Comparison of ENCODE assay signal across 22 cellular contexts in the genomic region with DNA sequence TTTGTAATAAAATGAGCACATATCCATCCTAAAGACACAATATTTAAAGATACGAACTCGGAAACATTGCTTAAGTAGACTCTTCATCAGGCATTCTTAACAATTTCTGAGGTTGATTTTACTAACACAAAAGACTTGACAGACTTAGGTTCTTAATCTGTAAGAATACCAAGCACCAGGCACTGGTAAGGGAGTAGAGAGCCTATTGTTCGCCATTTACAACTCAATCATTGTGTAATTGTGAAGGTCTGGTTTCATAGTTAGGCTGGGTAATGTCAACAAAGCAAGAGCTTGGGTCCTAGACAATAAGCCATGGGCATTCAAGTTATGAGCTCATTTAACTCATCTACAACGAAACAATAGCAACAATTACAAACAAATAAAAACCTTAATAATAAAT.
"Had no signal": no experiment of that assay in that cellular context is flagged by ENCODE, and none has a peak within 500 bp of the region (broad histone marks: within the 10 kb centered on the region; RNA-seq: fewer than 3 reads in every experiment).

No MANE protein-coding gene starts in this region.

- H3K9me3 ChIP-seq: colonic mucosa, esophagus squamous epithelium, gastrocnemius medialis, pancreas, testis, uterus had no signal

- H3K27me3 ChIP-seq: colonic mucosa, esophagus squamous epithelium, gastrocnemius medialis, pancreas, testis, uterus had no signal

- H3K4me1 ChIP-seq: colonic mucosa, esophagus squamous epithelium, gastrocnemius medialis, pancreas, testis, uterus had no signal

- DNase-seq: activated CD4-positive, alpha-beta T cell treated with anti-CD3 and anti-CD28 coated beads, Interleukin-2, amount 10 ng/mL, durations not matched to agents 7 days and 5 days; activated CD8-positive, alpha-beta memory T cell treated with anti-CD3 and anti-CD28 coated beads, Interleukin-2, amount 10 ng/mL, durations not matched to agents 7 days and 5 days; activated CD8-positive, alpha-beta T cell treated with anti-CD3 and anti-CD28 coated beads for 36 hours; activated gamma-delta T cell; activated T-cell treated with anti-CD3 and anti-CD28 coated beads for 4 hours; colonic mucosa; esophagus squamous epithelium; gastrocnemius medialis; islet precursor cell; pancreas; small intestine; stimulated activated CD4-positive, alpha-beta T cell treated with anti-CD3 and anti-CD28 coated beads, Interleukin-2, amount 100 ng/mL, for 24 hours; stimulated activated naive CD8-positive, alpha-beta T cell treated with anti-CD3 and anti-CD28 coated beads, Interleukin-15, amount 100 ng/mL, for 72 hours; testis; trophoblast cell; uterus had no signal

- H3K9me3 Mint-ChIP-seq: nephron had no signal

- H3K4me3 ChIP-seq: colonic mucosa, esophagus squamous epithelium, gastrocnemius medialis, lung, pancreas, testis, uterus had no signal

- H3K36me3 Mint-ChIP-seq: activated CD8-positive, alpha-beta memory T cell treated with anti-CD3 and anti-CD28 coated beads, Interleukin-2, amount 10 ng/mL, durations not matched to agents 7 days and 5 days; activated naive CD4-positive, alpha-beta T cell treated with anti-CD3 and anti-CD28 coated beads, Interleukin-2, amount 50 U/mL, for 24 hours; mesothelial cell of epicardium; stimulated activated effector memory CD8-positive, alpha-beta T cell treated with anti-CD3 and anti-CD28 coated beads, Interleukin-12 subunit alpha, Interleukin-12 subunit beta, amount 100 ng/mL, for 72 hours had no signal

- H3K4me1 Mint-ChIP-seq: activated CD4-positive, alpha-beta T cell treated with anti-CD3 and anti-CD28 coated beads, Interleukin-2, amount 10 ng/mL, durations not matched to agents 7 days and 5 days; activated CD8-positive, alpha-beta memory T cell treated with anti-CD3 and anti-CD28 coated beads, Interleukin-2, amount 10 ng/mL, durations not matched to agents 7 days and 5 days; activated naive CD4-positive, alpha-beta T cell treated with anti-CD3 and anti-CD28 coated beads, Interleukin-2, amount 50 U/mL, for 24 hours; mesothelial cell of epicardium; nephron; stimulated activated effector memory CD8-positive, alpha-beta T cell treated with anti-CD3 and anti-CD28 coated beads, Interleukin-12 subunit alpha, Interleukin-12 subunit beta, amount 100 ng/mL, for 72 hours; stimulated activated naive CD8-positive, alpha-beta T cell treated with anti-CD3 and anti-CD28 coated beads, Interleukin-15, amount 100 ng/mL, for 72 hours had no signal

- H3K36me3 ChIP-seq: colonic mucosa, esophagus squamous epithelium, gastrocnemius medialis, pancreas, uterus had no signal

- H3K27ac Mint-ChIP-seq: activated CD4-positive, alpha-beta T cell treated with anti-CD3 and anti-CD28 coated beads, Interleukin-2, amount 10 ng/mL, durations not matched to agents 7 days and 5 days; activated CD8-positive, alpha-beta memory T cell treated with anti-CD3 and anti-CD28 coated beads, Interleukin-2, amount 10 ng/mL, durations not matched to agents 7 days and 5 days; activated CD8-positive, alpha-beta T cell treated with anti-CD3 and anti-CD28 coated beads for 36 hours; activated naive CD4-positive, alpha-beta T cell treated with anti-CD3 and anti-CD28 coated beads, Interleukin-2, amount 50 U/mL, for 24 hours; activated T-helper 1 cell treated with anti-CD3 and anti-CD28 coated beads, Interleukin-12 subunit alpha, Interleukin-12 subunit beta, Interleukin-2, Interleukin-4 antibody, amounts not matched to agents 30 ng/mL and 10 ng/mL and 1 ng/mL, durations not matched to agents 14 hours and 24 hours and 36 hours; mesothelial cell of epicardium; nephron; stimulated activated effector memory CD8-positive, alpha-beta T cell treated with anti-CD3 and anti-CD28 coated beads, Interleukin-12 subunit alpha, Interleukin-12 subunit beta, amount 100 ng/mL, for 72 hours; stimulated activated naive CD8-positive, alpha-beta T cell treated with anti-CD3 and anti-CD28 coated beads, Interleukin-15, amount 100 ng/mL, for 72 hours had no signal

- H3K27me3 Mint-ChIP-seq: activated CD4-positive, alpha-beta T cell treated with anti-CD3 and anti-CD28 coated beads, Interleukin-2, amount 10 ng/mL, durations not matched to agents 7 days and 5 days; activated CD8-positive, alpha-beta memory T cell treated with anti-CD3 and anti-CD28 coated beads, Interleukin-2, amount 10 ng/mL, durations not matched to agents 7 days and 5 days; activated CD8-positive, alpha-beta T cell treated with anti-CD3 and anti-CD28 coated beads for 36 hours; activated naive CD4-positive, alpha-beta T cell treated with anti-CD3 and anti-CD28 coated beads, Interleukin-2, amount 50 U/mL, for 24 hours; stimulated activated naive CD8-positive, alpha-beta T cell treated with anti-CD3 and anti-CD28 coated beads, Interleukin-15, amount 100 ng/mL, for 72 hours had no signal

- H3K4me3 Mint-ChIP-seq: activated CD4-positive, alpha-beta T cell treated with anti-CD3 and anti-CD28 coated beads, Interleukin-2, amount 10 ng/mL, durations not matched to agents 7 days and 5 days; activated CD8-positive, alpha-beta memory T cell treated with anti-CD3 and anti-CD28 coated beads, Interleukin-2, amount 10 ng/mL, durations not matched to agents 7 days and 5 days; activated CD8-positive, alpha-beta T cell treated with anti-CD3 and anti-CD28 coated beads for 36 hours; activated naive CD4-positive, alpha-beta T cell treated with anti-CD3 and anti-CD28 coated beads, Interleukin-2, amount 50 U/mL, for 24 hours; activated T-helper 1 cell treated with anti-CD3 and anti-CD28 coated beads, Interleukin-12 subunit alpha, Interleukin-12 subunit beta, Interleukin-2, Interleukin-4 antibody, amounts not matched to agents 30 ng/mL and 10 ng/mL and 1 ng/mL, durations not matched to agents 14 hours and 24 hours and 36 hours; mesothelial cell of epicardium; nephron; stimulated activated effector memory CD8-positive, alpha-beta T cell treated with anti-CD3 and anti-CD28 coated beads, Interleukin-12 subunit alpha, Interleukin-12 subunit beta, amount 100 ng/mL, for 72 hours; stimulated activated naive CD8-positive, alpha-beta T cell treated with anti-CD3 and anti-CD28 coated beads, Interleukin-15, amount 100 ng/mL, for 72 hours had no signal

- H3K27ac ChIP-seq: colonic mucosa, esophagus squamous epithelium, gastrocnemius medialis, pancreas, testis, uterus had no signal
